ENCODE assay signal across 28 cellular contexts in the genomic region with DNA sequence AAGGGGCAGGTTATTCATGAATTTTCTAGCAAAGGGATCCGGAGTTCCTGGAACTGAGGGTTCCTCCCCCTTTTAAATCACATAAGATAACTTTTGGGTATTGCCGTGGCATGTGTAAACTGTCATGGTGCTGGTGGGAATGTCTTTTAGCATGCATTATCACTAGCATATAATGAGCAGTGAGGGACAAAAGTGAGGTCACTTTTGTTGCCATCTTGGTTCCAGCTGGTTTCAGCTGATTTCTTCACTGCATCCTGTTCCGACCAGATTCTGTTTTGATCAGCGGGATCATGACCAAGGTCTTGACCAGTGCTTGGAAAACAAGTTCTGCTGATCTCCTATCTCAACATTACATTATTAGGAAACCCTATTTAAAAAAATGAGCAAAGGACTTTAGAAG. TPM values are rescaled to one million over a fixed set of nuclear protein-coding genes. Genes with fewer than 3 reads are reported as not detected.
DNase-seq lines count a peak whose midpoint lies in the region; FAIRE-seq and TF ChIP-seq lines count a peak whose summit lies in the region.
"Had no signal": no experiment of that assay in that cellular context is flagged by ENCODE, and none has a peak within 500 bp of the region (broad histone marks: within the 10 kb centered on the region; RNA-seq: fewer than 3 reads in every experiment).

No MANE protein-coding gene starts in this region.

- peak overlapping the region; percentile 36 for H3K4me3 Mint-ChIP-seq in neural crest cell
- H3K4me3 Mint-ChIP-seq: CD14-positive monocyte; CD4-positive, alpha-beta memory T cell; CD8-positive, alpha-beta memory T cell had no signal

- no peaks in the 10 kb centered on the region for H3K27me3 Mint-ChIP-seq in neural crest cell (ENCODE audit: low read depth)
- H3K27me3 Mint-ChIP-seq: CD4-positive, alpha-beta memory T cell had no signal

- H3K27me3 ChIP-seq in breast epithelium = no peaks in the 10 kb centered on the region
- H3K27me3 ChIP-seq: BE2C, BLaER1 had no signal

- no peak overlapping the region for H3K27ac ChIP-seq in breast epithelium
- H3K27ac ChIP-seq: BLaER1 had no signal

- H3K36me3 Mint-ChIP-seq in neural crest cell (ENCODE audit: low read depth) = peaks cover 9% of the 10 kb centered on the region

- no peak overlapping the region for H3K4me3 ChIP-seq in breast epithelium
- H3K4me3 ChIP-seq: BLaER1, GM12878 had no signal

- no peak for FAIRE-seq in H54 (lab: Jason Lieb, UNC)
- FAIRE-seq: A204.1, GM12878, GM19239 had no signal

- TF ChIP-seq POLR2A in H54 (IDR thresholded peaks at IDR 0.05; ENCODE audit: low read depth, low read length) (no peak), breast epithelium (IDR thresholded peaks at IDR 0.05) (no peak)

- intact Hi-C loops in breast epithelium (cut with DNase I; ENCODE audit: low total_unique reads) = no loop called here

- TF ChIP-seq CTCF in neural crest cell (conservative IDR thresholded peaks at IDR 0.05) (no peak), breast epithelium (IDR thresholded peaks at IDR 0.05) (no peak)

- H3K27ac Mint-ChIP-seq in neural crest cell (ENCODE audit: unreplicated experiment) = no peak overlapping the region
- H3K27ac Mint-ChIP-seq: CD14-positive monocyte; CD4-positive, alpha-beta memory T cell; CD4-positive, CD25-positive, alpha-beta regulatory T cell; CD8-positive, alpha-beta memory T cell had no signal

- H3K9me3 Mint-ChIP-seq in neural crest cell = no peaks in the 10 kb centered on the region
- H3K9me3 Mint-ChIP-seq: CD4-positive, alpha-beta memory T cell; CD8-positive, alpha-beta memory T cell had no signal

- DNase-seq in OCI-M1 (lab: John Stamatoyannopoulos, UW) (peak; percentile 32), neural crest cell (ENCODE audit: low read depth, low spot score) (no peak), renal cortical epithelial cell (ENCODE audit: low read depth) (peak; percentile 18), NCI-H2227 treated with DMSO at 0.1 percent for 48 hours (lab: John Stamatoyannopoulos, UW) (no peak), H54 (ENCODE audit: insufficient read length, low spot score) (no peak), NCI-H1092 treated with DMSO at 0.1 percent for 48 hours (lab: John Stamatoyannopoulos, UW) (no peak), breast epithelium (ENCODE audit: low spot score in 2 of 2) (no peak)
- DNase-seq: 8988T; ACHN; BE2C; C1 segment of cervical spinal cord; CD4-positive, alpha-beta memory T cell; CD4-positive, CD25-positive, alpha-beta regulatory T cell; CD8-positive, alpha-beta memory T cell; COR-L47; DMS 273 treated with DMSO at 0.1 percent for 48 hours; DMS153; DMS53; DMS79; DND-41; EL; GDM1 had no signal

- no peaks in the 10 kb centered on the region for H3K4me1 ChIP-seq in breast epithelium

- no peaks in the 10 kb centered on the region for H3K9me3 ChIP-seq in breast epithelium
- H3K9me3 ChIP-seq: BE2C had no signal

- no peaks in the 10 kb centered on the region for H3K36me3 ChIP-seq in breast epithelium

- H3K4me1 Mint-ChIP-seq in neural crest cell = no peaks in the 10 kb centered on the region

RNA-seq across cellular contexts. Expression of a gene that starts 7.4 kb away (rescaled TPM):
- total RNA-seq in neural crest cell (637 and 642 TPM in 2 replicates), renal cortical epithelial cell (213 and 324 TPM in 2 replicates), breast epithelium (100 to 1,000 TPM; 191 to 466 (median 261) TPM)
- total RNA-seq: G401 had no signal

RNA-seq across cellular contexts. Expression of a gene that starts 43.9 kb away (rescaled TPM):
- total RNA-seq in neural crest cell = 17.1 and 18.2 TPM in 2 replicates
- total RNA-seq in renal cortical epithelial cell = 18.2 and 22.8 TPM in 2 replicates
- 10 to 100 TPM; 10.2 to 17.0 (median 13.1) TPM for total RNA-seq in breast epithelium
- total RNA-seq: G401 had no signal

RNA-seq across cellular contexts. Expression of a gene that starts 59.4 kb away (rescaled TPM):
- total RNA-seq in neural crest cell (1.8 and 2.1 TPM in 2 replicates), renal cortical epithelial cell (3.0 and 4.7 TPM in 2 replicates), breast epithelium (10 to 100 TPM in 1 of 3 donors, 1 to 10 TPM in 2; 4.3 to 16.1 (median 4.3) TPM)
- total RNA-seq: CD4-positive, alpha-beta memory T cell; CD4-positive, CD25-positive, alpha-beta regulatory T cell; CD8-positive, alpha-beta memory T cell; G401 had no signal

Comparison
In these comparisons a context has a peak if more than half of its experiments do, and no peak if none do; other contexts are left out.
1. DNase-seq: peak in OCI-M1 (single experiment) and renal cortical epithelial cell (single experiment); none in neural crest cell (single experiment), NCI-H2227 treated with DMSO at 0.1 percent for 48 hours (single experiment), H54 (single experiment), NCI-H1092 treated with DMSO at 0.1 percent for 48 hours (single experiment) and breast epithelium (0 of 2).